In genomic region chr5:73444499-73445432, GRCh38 we compare ENCODE assay signal across 17 cellular contexts. TPM values are rescaled to one million over a fixed set of nuclear protein-coding genes. Genes with fewer than 3 reads are reported as not detected.
DNase-seq lines count a peak whose midpoint lies in the region; ATAC-seq and TF ChIP-seq lines count a peak whose summit lies in the region.
"Had no signal": no experiment of that assay in that cellular context is flagged by ENCODE, and none has a peak within 500 bp of the region (broad histone marks: within the 10 kb centered on the region; RNA-seq: fewer than 3 reads in every experiment).

No MANE protein-coding gene starts in this region.

- no peak overlapping the region for H3K56ac ChIP-seq in mesendoderm (ENCODE audit: low read length)

- peaks cover 54 to 60% of the 10 kb centered on the region in 2 donors for H3K27me3 Mint-ChIP-seq in CD4-positive, alpha-beta memory T cell
- peaks cover 95% of the 10 kb centered on the region for H3K27me3 Mint-ChIP-seq in brain

- no peak overlapping the region for H3K27ac ChIP-seq in CD4-positive, alpha-beta memory T cell (ENCODE audit: low read depth, low read length)
- H3K27ac ChIP-seq in HEK293 (ENCODE audit: extremely low read depth, low read depth, low read length): no peak overlapping the region; the same call in 1 of the 2 replicates
- no peak overlapping the region for H3K27ac ChIP-seq in mesendoderm (ENCODE audit: low read depth, low read length)
- H3K27ac ChIP-seq: heart right ventricle, thoracic aorta had no signal

- H2BK15ac ChIP-seq in mesendoderm (replicated peaks; ENCODE audit: low read depth): no peak overlapping the region

- H3K27me3 ChIP-seq in CD4-positive, alpha-beta memory T cell (ENCODE audit: insufficient read depth, low read length): peaks cover 78% of the 10 kb centered on the region
- H3K27me3 ChIP-seq in mesendoderm (ENCODE audit: insufficient read depth, low read length, poor library complexity): peaks cover 58% of the 10 kb centered on the region

- no peak overlapping the region for H3K18ac ChIP-seq in mesendoderm (ENCODE audit: low read length)

- no peak overlapping the region for H3K4me3 ChIP-seq in CD4-positive, alpha-beta memory T cell (ENCODE audit: low read length in 2 of 2)
- H3K4me3 ChIP-seq in HEK293 (ENCODE audit: low read depth, low read length) (no peak overlapping the region), mesendoderm (ENCODE audit: low read length) (no peak overlapping the region)
- H3K4me3 ChIP-seq: heart right ventricle, K562 had no signal

- H3K79me2 ChIP-seq in mesendoderm (ENCODE audit: control insufficient read depth, insufficient read depth, low read length): no peaks in the 10 kb centered on the region

- no peak overlapping the region for H3K4me2 ChIP-seq in mesendoderm (ENCODE audit: low read length)

- no peak overlapping the region for H2BK5ac ChIP-seq in mesendoderm (ENCODE audit: low read length)

- H3K4ac ChIP-seq in mesendoderm (ENCODE audit: low read depth, low read length): no peak overlapping the region

- no peak overlapping the region for H2AK5ac ChIP-seq in mesendoderm (ENCODE audit: low read length)

- peak overlapping the region in 3 of 8 donors; percentile 9 to 35 (median 22) for H3K4me3 Mint-ChIP-seq in CD4-positive, alpha-beta memory T cell
- H3K4me3 Mint-ChIP-seq in brain: peak overlapping the region in 4 of 5 experiments; percentile 15 to 78 (median 68)
- H3K4me3 Mint-ChIP-seq: effector memory CD8-positive, alpha-beta T cell; mesothelial cell of epicardium had no signal

- POLR2A ChIA-PET in CD4-positive, alpha-beta memory T cell (lab: Charles Lee; ENCODE audit: partially characterized antibody): interaction anchor here (1.2 kb wide), 1 partner anchor 57 kb away, joined by 6 read pairs; no protein-coding TSS in a partner anchor
- POLR2A ChIA-PET in HEK293 (lab: Yijun Ruan, JAX): no interaction called here

- intact Hi-C loops in CD4-positive, alpha-beta memory T cell (cut with micrococcal nuclease): no loop called here

- H2BK120ac ChIP-seq in mesendoderm (ENCODE audit: low read depth, low read length): no peak overlapping the region

- H3K9ac ChIP-seq in mesendoderm (ENCODE audit: low read length): no peak overlapping the region

- H4K8ac ChIP-seq in mesendoderm (ENCODE audit: low read depth, low read length): no peak overlapping the region

- peaks cover 17% of the 10 kb centered on the region for H3K4me1 ChIP-seq in CD4-positive, alpha-beta memory T cell (ENCODE audit: insufficient read depth, low read length)
- H3K4me1 ChIP-seq in HEK293 (ENCODE audit: control insufficient read depth, insufficient read depth, low read length) (peaks cover 22% of the 10 kb centered on the region), mesendoderm (ENCODE audit: control insufficient read depth, low read depth, low read length) (no peaks in the 10 kb centered on the region)

- H4K5ac ChIP-seq in mesendoderm (ENCODE audit: low read length): no peak overlapping the region

- CTCF ChIA-PET in CD4-positive, alpha-beta memory T cell (lab: Charles Lee; ENCODE audit: partially characterized antibody): interaction anchor here (0.8 to 1.2 kb wide), 2 partner anchors 9 to 229 kb away, joined by 4 to 7 read pairs; no protein-coding TSS in a partner anchor
- CTCF ChIA-PET in HEK293 (lab: Yijun Ruan, JAX): interaction anchor here (0.8 to 1.0 kb wide), 2 partner anchors 227 to 228 kb away, joined by 3 to 4 read pairs; no protein-coding TSS in a partner anchor

- peaks cover 0 to 32% (median 5%) of the 10 kb centered on the region in 8 donors for H3K9me3 Mint-ChIP-seq in CD4-positive, alpha-beta memory T cell
- H3K9me3 Mint-ChIP-seq in brain: peaks cover 0 to 9% (median 0%) of the 10 kb centered on the region in 5 experiments
- H3K9me3 Mint-ChIP-seq: effector memory CD8-positive, alpha-beta T cell; mesothelial cell of epicardium had no signal

- H3K36me3 Mint-ChIP-seq in CD4-positive, alpha-beta memory T cell: peaks cover 0 to 2% of the 10 kb centered on the region in 2 donors
- no peaks in the 10 kb centered on the region for H3K36me3 Mint-ChIP-seq in brain
- H3K36me3 Mint-ChIP-seq: mesothelial cell of epicardium had no signal

- H3K23ac ChIP-seq in mesendoderm (ENCODE audit: low read length): no peak overlapping the region

- no peaks in the 10 kb centered on the region for H3K36me3 ChIP-seq in CD4-positive, alpha-beta memory T cell (ENCODE audit: insufficient read depth, low read length)
- H3K36me3 ChIP-seq in HEK293 (ENCODE audit: control insufficient read depth in 2 of 2, insufficient read depth in 1 of 2, low read length in 2 of 2) (peaks cover 0 to 11% of the 10 kb centered on the region in 2 experiments; a peak in 1 of 3 replicates), mesendoderm (ENCODE audit: control insufficient read depth, insufficient read depth, low read length) (no peaks in the 10 kb centered on the region)
- H3K36me3 ChIP-seq: HAP-1 had no signal

- TF ChIP-seq CTCF in HEK293 (tag by site-specific recombination; IDR thresholded peaks at IDR 0.05) (no peak), brain (conservative IDR thresholded peaks at IDR 0.05) (no peak)

- H3K4me1 Mint-ChIP-seq in CD4-positive, alpha-beta memory T cell: peaks cover 4 to 18% (median 9%) of the 10 kb centered on the region in 4 donors
- H3K4me1 Mint-ChIP-seq in brain: peaks cover 22% of the 10 kb centered on the region

- no peaks in the 10 kb centered on the region for H3K79me1 ChIP-seq in mesendoderm (ENCODE audit: low read length)

- H3K9me3 ChIP-seq in CD4-positive, alpha-beta memory T cell (ENCODE audit: control insufficient read depth in 1 of 2, low read length in 2 of 2): no peaks in the 10 kb centered on the region
- H3K9me3 ChIP-seq in HEK293 (ENCODE audit: control insufficient read depth, insufficient read depth, low read depth, low read length): no peaks in the 10 kb centered on the region
- H3K9me3 ChIP-seq: heart right ventricle, thoracic aorta had no signal

- DNase-seq in CD4-positive, alpha-beta memory T cell: no peak
- DNase-seq in mesendoderm (peak; percentile 59), activated gamma-delta T cell (lab: John Stamatoyannopoulos, UW) (no peak)
- DNase-seq: amniotic stem cell; effector memory CD8-positive, alpha-beta T cell; heart right ventricle; NCI-H2107; T-helper 2 cell had no signal

- peak overlapping the region in 4 of 7 donors; percentile 57 to 78 (median 70) for H3K27ac Mint-ChIP-seq in CD4-positive, alpha-beta memory T cell
- H3K27ac Mint-ChIP-seq in brain: peak overlapping the region in 1 of 5 experiments; percentile 27
- H3K27ac Mint-ChIP-seq: effector memory CD8-positive, alpha-beta T cell; mesothelial cell of epicardium had no signal

- ATAC-seq in HG02588 (IDR thresholded peaks at IDR 0.05; ENCODE audit: unreplicated experiment): no peak
- ATAC-seq in HG02610 (IDR thresholded peaks at IDR 0.05; ENCODE audit: unreplicated experiment): no peak
- no peak for ATAC-seq in HG03097 (IDR thresholded peaks at IDR 0.05; ENCODE audit: low FRiP score, unreplicated experiment)
- ATAC-seq: effector memory CD8-positive, alpha-beta T cell; heart right ventricle; K562 had no signal

- no CpG with 5 or more reads among the region's 43 CpGs for WGBS in mesendoderm (ENCODE audit: extremely low coverage, insufficient coverage, low lambda C conversion rate)

TF ChIP-seq in HEK293, 187 proteins besides CTCF, POLR2A, EP300 and RAD21:
- TF ChIP-seq ZNF341 (tag by site-specific recombination; IDR thresholded peaks at IDR 0.05; ENCODE audit: low read depth) (0 out of 2 replicates have a peak, but pooled peaks have one; percentile 17), ZNF664 (tag by site-specific recombination; IDR thresholded peaks at IDR 0.05) (peak; percentile 68; the same call in 1 of the 2 replicates), ZNF610 (tag by site-specific recombination; IDR thresholded peaks at IDR 0.05; ENCODE audit: borderline replicate concordance) (no peak)

RNA-seq across cellular contexts. Expression of gene FOXD1, which starts 3.8 kb away (rescaled TPM):
- total RNA-seq in CD4-positive, alpha-beta memory T cell: not detected
- polyA plus RNA-seq in CD4-positive, alpha-beta memory T cell: under 1 TPM in 1 of 2 donors, not detected in 1; 0.08 TPM
- polyA plus RNA-seq in brain (ENCODE audit: insufficient read depth, low read depth, low replicate concordance): 7.1 TPM
- 0.25 TPM for polyA plus RNA-seq in mesendoderm (2013, experiment 1 of 2)
- polyA plus RNA-seq in mesendoderm (2013, experiment 2 of 2): 0.21 TPM

RNA-seq across cellular contexts. Expression of gene BTF3, which starts 53.5 kb away (rescaled TPM):
- 100 to 1,000 TPM; 538 to 557 TPM for total RNA-seq in CD4-positive, alpha-beta memory T cell
- polyA plus RNA-seq in CD4-positive, alpha-beta memory T cell: 100 to 1,000 TPM; 757 to 779 TPM
- 682 TPM for polyA plus RNA-seq in brain (ENCODE audit: insufficient read depth, low read depth, low replicate concordance)
- polyA plus RNA-seq in mesendoderm (2013, experiment 1 of 2): 1,570 TPM
- 1,558 TPM for polyA plus RNA-seq in mesendoderm (2013, experiment 2 of 2)
